7 cellular contexts compared by ENCODE assay signal in the genomic region with DNA sequence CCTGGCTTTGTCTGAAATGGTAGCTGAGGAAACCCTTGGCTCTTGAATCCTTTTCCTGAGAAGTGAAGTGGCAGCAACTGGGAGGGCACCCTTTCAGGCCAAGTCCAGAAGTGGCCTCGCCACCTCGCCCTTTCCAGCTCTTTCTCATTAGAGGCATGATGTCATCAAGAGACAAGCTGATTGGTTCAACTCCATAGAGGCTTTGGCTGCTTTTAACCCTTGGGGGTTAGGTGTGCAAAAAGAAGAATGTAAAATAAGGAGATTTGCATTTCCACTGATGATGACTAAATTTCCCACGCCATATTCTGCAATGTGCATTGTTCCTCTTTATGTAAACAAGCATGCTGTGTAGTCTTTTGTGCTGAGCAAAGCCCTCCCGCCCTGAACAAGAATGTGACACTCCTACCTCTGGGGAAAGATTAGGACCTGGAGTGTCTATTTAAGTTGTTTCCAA.
A peak's percentile ranks its signal among the peaks of the same experiment; 100 is the strongest.
DNase-seq lines count a peak whose midpoint lies in the region; ATAC-seq and TF ChIP-seq lines count a peak whose summit lies in the region.

No MANE protein-coding gene starts in this region.

- H3K4me1 ChIP-seq in SJSA1 (replicated peaks) = peaks cover 56% of the 10 kb centered on the region

- H3K36me3 ChIP-seq in SJSA1 = no peaks in the 10 kb centered on the region

- POLR2A ChIA-PET in activated CD8-positive, alpha-beta T cell treated with anti-CD3 and anti-CD28 coated beads, Interleukin-2, amount 10 ng/mL, durations not matched to agents 7 days and 5 days (lab: Charles Lee) = no interaction called here

- peaks cover 28% of the 10 kb centered on the region for H3K4me1 Mint-ChIP-seq in glutamatergic neuron (ENCODE audit: low read depth, unreplicated experiment)
- no peaks in the 10 kb centered on the region for H3K4me1 Mint-ChIP-seq in activated CD8-positive, alpha-beta T cell treated with anti-CD3 and anti-CD28 coated beads, Interleukin-2, amount 10 ng/mL, durations not matched to agents 7 days and 5 days (ENCODE audit: low read depth)
- peaks cover 4 to 8% of the 10 kb centered on the region in 2 donors for H3K4me1 Mint-ChIP-seq in effector memory CD8-positive, alpha-beta T cell (ENCODE audit: low read depth in 2 of 2)

- TF ChIP-seq CTCF in glutamatergic neuron (IDR thresholded peaks at IDR 0.05; ENCODE audit: partially characterized antibody, unreplicated experiment) = no peak

- CTCF ChIA-PET in activated CD8-positive, alpha-beta T cell treated with anti-CD3 and anti-CD28 coated beads, Interleukin-2, amount 10 ng/mL, durations not matched to agents 7 days and 5 days (lab: Charles Lee) = interaction anchor here (1.0 to 2.3 kb wide), 2 partner anchors 13 to 122 kb away, joined by 3 to 7 read pairs; no protein-coding TSS in a partner anchor

- no peaks in the 10 kb centered on the region for H3K9me3 Mint-ChIP-seq in glutamatergic neuron (ENCODE audit: unreplicated experiment)
- no peaks in the 10 kb centered on the region for H3K9me3 Mint-ChIP-seq in activated CD8-positive, alpha-beta T cell treated with anti-CD3 and anti-CD28 coated beads, Interleukin-2, amount 10 ng/mL, durations not matched to agents 7 days and 5 days (ENCODE audit: insufficient read depth)
- H3K9me3 Mint-ChIP-seq in effector memory CD8-positive, alpha-beta T cell = no peaks in the 10 kb centered on the region

- H3K4me3 Mint-ChIP-seq in glutamatergic neuron (ENCODE audit: unreplicated experiment) = peak overlapping the region; percentile 63
- no peak overlapping the region for H3K4me3 Mint-ChIP-seq in activated CD8-positive, alpha-beta T cell treated with anti-CD3 and anti-CD28 coated beads, Interleukin-2, amount 10 ng/mL, durations not matched to agents 7 days and 5 days
- no peak overlapping the region for H3K4me3 Mint-ChIP-seq in effector memory CD8-positive, alpha-beta T cell

- H3K36me3 Mint-ChIP-seq in glutamatergic neuron (ENCODE audit: unreplicated experiment) = no peaks in the 10 kb centered on the region
- no peaks in the 10 kb centered on the region for H3K36me3 Mint-ChIP-seq in activated CD8-positive, alpha-beta T cell treated with anti-CD3 and anti-CD28 coated beads, Interleukin-2, amount 10 ng/mL, durations not matched to agents 7 days and 5 days (ENCODE audit: low read depth)
- no peaks in the 10 kb centered on the region for H3K36me3 Mint-ChIP-seq in effector memory CD8-positive, alpha-beta T cell (ENCODE audit: insufficient read depth)

- H3K9me3 ChIP-seq in SJSA1 (replicated peaks) = no peaks in the 10 kb centered on the region

- DNase-seq in HUDEP-2 (lab: John Stamatoyannopoulos, UW; ENCODE audit: unreplicated experiment in 76 of 76) = peak in 67 of 76 experiments; percentile 21 to 82 (median 56)
- peak; percentile 80 to 92 for DNase-seq in SJSA1 (ENCODE audit: low read depth in 1 of 2, low spot score in 2 of 2)
- DNase-seq in glutamatergic neuron = peak; percentile 57
- DNase-seq in putamen (ENCODE audit: low spot score) = peak; percentile 80
- DNase-seq in activated CD8-positive, alpha-beta T cell treated with anti-CD3 and anti-CD28 coated beads, Interleukin-2, amount 10 ng/mL, durations not matched to agents 7 days and 5 days = no peak
- no peak for DNase-seq in effector memory CD8-positive, alpha-beta T cell

- H3K27ac Mint-ChIP-seq in glutamatergic neuron (ENCODE audit: unreplicated experiment) = peak overlapping the region; percentile 92
- no peak overlapping the region for H3K27ac Mint-ChIP-seq in activated CD8-positive, alpha-beta T cell treated with anti-CD3 and anti-CD28 coated beads, Interleukin-2, amount 10 ng/mL, durations not matched to agents 7 days and 5 days
- H3K27ac Mint-ChIP-seq in effector memory CD8-positive, alpha-beta T cell = no peak overlapping the region

- peak overlapping the region; percentile 90 for H3K27ac ChIP-seq in SJSA1

- ATAC-seq in GM18519 (IDR thresholded peaks at IDR 0.05; ENCODE audit: low FRiP score, unreplicated experiment) = no peak
- no peak for ATAC-seq in activated CD8-positive, alpha-beta T cell treated with anti-CD3 and anti-CD28 coated beads, Interleukin-2, amount 10 ng/mL, durations not matched to agents 7 days and 5 days
- no peak for ATAC-seq in effector memory CD8-positive, alpha-beta T cell (replicated peaks)

- H3K4me3 ChIP-seq in SJSA1 = no peak overlapping the region

- H3K27me3 Mint-ChIP-seq in glutamatergic neuron (ENCODE audit: unreplicated experiment) = peaks cover 7% of the 10 kb centered on the region
- no peaks in the 10 kb centered on the region for H3K27me3 Mint-ChIP-seq in activated CD8-positive, alpha-beta T cell treated with anti-CD3 and anti-CD28 coated beads, Interleukin-2, amount 10 ng/mL, durations not matched to agents 7 days and 5 days (ENCODE audit: low read depth)
- H3K27me3 Mint-ChIP-seq in effector memory CD8-positive, alpha-beta T cell = no peaks in the 10 kb centered on the region

- no peaks in the 10 kb centered on the region for H3K27me3 ChIP-seq in SJSA1 (replicated peaks)

Comparison
In these comparisons a context has a peak if more than half of its experiments do, and no peak if none do; other contexts are left out.
1. DNase-seq: peak in HUDEP-2 (67 of 76), SJSA1 (2 of 2), glutamatergic neuron (single experiment) and putamen (single experiment); none in activated CD8-positive, alpha-beta T cell treated with anti-CD3 and anti-CD28 coated beads, Interleukin-2, amount 10 ng/mL, durations not matched to agents 7 days and 5 days (single experiment) and effector memory CD8-positive, alpha-beta T cell (0 of 3).